In genomic region chr10:35774109-35774508, GRCh38 we compare ENCODE assay signal across 2 cellular contexts.
A peak's percentile ranks its signal among the peaks of the same experiment; 100 is the strongest.
TF ChIP-seq lines count a peak whose summit lies in the region.

No MANE protein-coding gene starts in this region.

TF ChIP-seq in HepG2, 621 proteins besides CTCF, POLR2A, EP300 and RAD21 (continued from another document):
- TF ChIP-seq, protein P1, sequence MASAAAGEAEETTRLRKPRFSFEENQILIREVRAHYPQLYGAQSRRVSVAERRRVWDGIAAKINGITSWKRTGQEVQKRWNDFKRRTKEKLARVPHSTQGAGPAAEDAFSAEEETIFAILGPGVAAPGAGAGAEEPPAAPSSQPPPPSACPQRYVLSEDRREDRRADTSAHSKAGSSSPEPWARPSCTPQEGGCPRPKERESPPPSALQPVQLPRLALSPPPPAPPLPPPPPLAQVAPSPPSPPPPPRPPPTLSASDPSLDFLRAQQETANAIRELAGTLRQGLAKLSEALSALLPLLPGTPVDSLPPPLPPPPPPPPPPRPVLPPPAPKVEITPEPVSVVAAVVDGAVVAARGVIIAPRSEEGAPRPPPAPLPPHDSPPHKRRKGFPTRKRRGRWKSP (CRISPR knock-in tag; IDR thresholded peaks at IDR 0.05), result no peak
- TF ChIP-seq KMT2A (CRISPR knock-in tag; IDR thresholded peaks at IDR 0.05) (no peak), MTF1 (CRISPR knock-in tag; IDR thresholded peaks at IDR 0.05) (peak; percentile 85; the same call in 1 of the 2 replicates), ATAD3A (CRISPR knock-in tag; IDR thresholded peaks at IDR 0.05) (no peak), ATF7 (IDR thresholded peaks at IDR 0.05) (peak; percentile 98), ATF7 (CRISPR knock-in tag; IDR thresholded peaks at IDR 0.05) (no peak), ZBTB42 (CRISPR knock-in tag; IDR thresholded peaks at IDR 0.05) (no peak), ZGPAT (CRISPR knock-in tag; IDR thresholded peaks at IDR 0.05) (no peak), SOX5 (CRISPR knock-in tag; IDR thresholded peaks at IDR 0.05; ENCODE audit: borderline replicate concordance) (no peak), ZBTB39 (CRISPR knock-in tag; IDR thresholded peaks at IDR 0.05) (no peak), KDM2A (CRISPR knock-in tag; IDR thresholded peaks at IDR 0.05; ENCODE audit: borderline replicate concordance, low read depth) (no peak), TARDBP (CRISPR knock-in tag; IDR thresholded peaks at IDR 0.05) (no peak), ZNF619 (CRISPR knock-in tag; IDR thresholded peaks at IDR 0.05) (no peak), ZNF24 (IDR thresholded peaks at IDR 0.05) (no peak), GABPA (IDR thresholded peaks at IDR 0.05; ENCODE audit: low read depth, low read length) (no peak), GABPA (CRISPR knock-in tag; IDR thresholded peaks at IDR 0.05; ENCODE audit: low read depth) (no peak), CREB1 (IDR thresholded peaks at IDR 0.05) (peak; percentile 87), CREB1 (CRISPR knock-in tag; IDR thresholded peaks at IDR 0.05) (no peak), FOXJ3 (CRISPR knock-in tag; IDR thresholded peaks at IDR 0.05; ENCODE audit: borderline replicate concordance) (no peak), HHEX (CRISPR knock-in tag; IDR thresholded peaks at IDR 0.05) (no peak)
TF ChIP-seq in HepG2: peak in this region for 3.

TF ChIP-seq in K562, 482 proteins besides CTCF, POLR2A, EP300 and RAD21 (continued from another document):
- TF ChIP-seq ATF3 (IDR thresholded peaks at IDR 0.05), result peak; percentile 74
- no peak for TF ChIP-seq ATF3 (CRISPR knock-in tag; conservative IDR thresholded peaks at IDR 0.05)
- 0 out of 2 replicates have a peak, but pooled peaks have one; percentile 39 for TF ChIP-seq JUNB (CRISPR knock-in tag; conservative IDR thresholded peaks at IDR 0.05)
- no peak for TF ChIP-seq ATF1 (CRISPR knock-in tag; IDR thresholded peaks at IDR 0.05)
- TF ChIP-seq ATF1 (tag; IDR thresholded peaks at IDR 0.05), result peak; percentile 31; the same call in 1 of the 2 replicates
- TF ChIP-seq JUND (IDR thresholded peaks at IDR 0.05; ENCODE audit: borderline replicate concordance, low read depth, low read length), result no peak
- peak; percentile 45; the same call in 1 of the 3 replicates for TF ChIP-seq JUND (tag; IDR thresholded peaks at IDR 0.05; ENCODE audit: borderline replicate concordance, low read depth, low read length)
